ENCODE assay signal across 8 cellular contexts in genomic region chr7:7176421-7177043, GRCh38. TPM values are rescaled to one million over a fixed set of nuclear protein-coding genes. Genes with fewer than 3 reads are reported as not detected.
A peak's percentile ranks its signal among the peaks of the same experiment; 100 is the strongest.
DNase-seq lines count a peak whose midpoint lies in the region; ATAC-seq and TF ChIP-seq lines count a peak whose summit lies in the region.
"Had no signal": no experiment of that assay in that cellular context is flagged by ENCODE, and none has a peak within 500 bp of the region (broad histone marks: within the 10 kb centered on the region; RNA-seq: fewer than 3 reads in every experiment).

No MANE protein-coding gene starts in this region.

- no peak for TF ChIP-seq CTCF in HFF-Myc (IDR thresholded peaks at IDR 0.05; ENCODE audit: low read depth, low read length, missing control alignments)
- no peak for TF ChIP-seq CTCF in fibroblast of villous mesenchyme (IDR thresholded peaks at IDR 0.05; ENCODE audit: insufficient read depth, low read depth, low read length)

- DNase-seq in HFF-Myc (ENCODE audit: extremely low read depth, low read depth) (peak; percentile 61), SJCRH30 (peak; percentile 31 to 64), fibroblast of villous mesenchyme (ENCODE audit: low read depth) (peak; percentile 74), ureter (ENCODE audit: low spot score) (no peak)
- no peak for DNase-seq in stimulated activated naive CD4-positive, alpha-beta T cell treated with Interleukin-2 at 50 U/mL for 16 hours (lab: John Stamatoyannopoulos, UW)

- H3K27me3 ChIP-seq in SJCRH30 (no peaks in the 10 kb centered on the region), skeletal muscle satellite cell (ENCODE audit: control insufficient read depth, insufficient read depth, low read length) (no peaks in the 10 kb centered on the region)
- H3K27me3 ChIP-seq: upper lobe of left lung had no signal

- H3K4me3 ChIP-seq in HFF-Myc (replicated peaks; ENCODE audit: low read depth, low read length): no peak overlapping the region
- peak overlapping the region; percentile 14 for H3K4me3 ChIP-seq in SJCRH30
- no peak overlapping the region for H3K4me3 ChIP-seq in fibroblast of villous mesenchyme (ENCODE audit: low read depth, low read length)
- H3K4me3 ChIP-seq in skeletal muscle satellite cell (ENCODE audit: low read length): peak overlapping the region; percentile 30
- H3K4me3 ChIP-seq: upper lobe of left lung had no signal

- H3K9me3 ChIP-seq in SJCRH30 (replicated peaks) (peaks cover 5% of the 10 kb centered on the region), skeletal muscle satellite cell (replicated peaks; ENCODE audit: low read length) (peaks cover 21% of the 10 kb centered on the region)
- H3K9me3 ChIP-seq: upper lobe of left lung had no signal

- H3K4me2 ChIP-seq in skeletal muscle satellite cell (ENCODE audit: low read length): peak overlapping the region; percentile 76

- ATAC-seq in GM21825 (IDR thresholded peaks at IDR 0.05; ENCODE audit: unreplicated experiment): no peak

- H3K4me1 ChIP-seq in SJCRH30: peaks cover 24% of the 10 kb centered on the region
- peaks cover 44% of the 10 kb centered on the region for H3K4me1 ChIP-seq in skeletal muscle satellite cell (ENCODE audit: control insufficient read depth, insufficient read depth, low read length)

- H3K36me3 ChIP-seq in SJCRH30: no peaks in the 10 kb centered on the region
- H3K36me3 ChIP-seq in skeletal muscle satellite cell (ENCODE audit: insufficient read depth, low read length): peaks cover 4% of the 10 kb centered on the region
- H3K36me3 ChIP-seq: upper lobe of left lung had no signal

- H3K9ac ChIP-seq in skeletal muscle satellite cell (ENCODE audit: low read depth, low read length): peak overlapping the region; percentile 78

- peak overlapping the region; percentile 79 for H3K27ac ChIP-seq in SJCRH30
- H3K27ac ChIP-seq: upper lobe of left lung had no signal

RNA-seq across cellular contexts. Expression of gene C1GALT1, which starts 5.8 kb away (rescaled TPM):
- total RNA-seq in SJCRH30 (2014; rRNA removed; shearing (Covaris generic)): 42.7 and 46.1 TPM in 2 replicates
- total RNA-seq in fibroblast of villous mesenchyme (11.7 and 13.9 TPM in 2 replicates), ureter (29.7 TPM)
- total RNA-seq in skeletal muscle satellite cell (2012; rRNA removed): 71.6 and 93.3 TPM in 2 replicates

Comparison
In these comparisons a context has a peak if more than half of its experiments do, and no peak if none do; other contexts are left out.
1. DNase-seq: peak in HFF-Myc (single experiment), SJCRH30 (2 of 2) and fibroblast of villous mesenchyme (single experiment); none in ureter (single experiment) and stimulated activated naive CD4-positive, alpha-beta T cell treated with Interleukin-2 at 50 U/mL for 16 hours (single experiment).
2. H3K4me3 ChIP-seq: peak in SJCRH30 (single experiment) and skeletal muscle satellite cell (single experiment); none in HFF-Myc (single experiment) and fibroblast of villous mesenchyme (single experiment).